ENCODE assay signal across 8 cellular contexts in the genomic region with DNA sequence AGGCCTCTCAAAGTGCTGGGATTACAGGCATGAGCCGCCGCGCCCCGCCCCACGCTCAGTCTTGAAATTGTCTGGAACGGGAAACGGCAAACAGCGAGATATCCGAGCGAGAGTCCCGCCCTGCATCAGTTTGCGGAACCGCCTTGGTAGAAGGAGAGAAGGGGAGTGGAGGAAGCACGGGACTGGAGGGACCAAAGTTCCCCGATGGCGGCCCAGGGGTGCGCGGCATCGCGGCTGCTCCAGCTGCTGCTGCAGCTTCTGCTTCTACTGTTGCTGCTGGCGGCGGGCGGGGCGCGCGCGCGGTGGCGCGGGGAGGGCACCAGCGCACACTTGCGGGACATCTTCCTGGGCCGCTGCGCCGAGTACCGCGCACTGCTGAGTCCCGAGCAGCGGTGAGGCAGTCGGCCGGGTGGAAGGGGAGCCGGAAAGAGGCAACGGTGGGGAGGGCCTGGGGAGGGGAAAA. TPM values are rescaled to one million over a fixed set of nuclear protein-coding genes. Genes with fewer than 3 reads are reported as not detected.
DNase-seq lines count a peak whose midpoint lies in the region; ATAC-seq and TF ChIP-seq lines count a peak whose summit lies in the region.

A gene with protein sequence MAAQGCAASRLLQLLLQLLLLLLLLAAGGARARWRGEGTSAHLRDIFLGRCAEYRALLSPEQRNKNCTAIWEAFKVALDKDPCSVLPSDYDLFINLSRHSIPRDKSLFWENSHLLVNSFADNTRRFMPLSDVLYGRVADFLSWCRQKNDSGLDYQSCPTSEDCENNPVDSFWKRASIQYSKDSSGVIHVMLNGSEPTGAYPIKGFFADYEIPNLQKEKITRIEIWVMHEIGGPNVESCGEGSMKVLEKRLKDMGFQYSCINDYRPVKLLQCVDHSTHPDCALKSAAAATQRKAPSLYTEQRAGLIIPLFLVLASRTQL (plus strand): TSS at position 125 of the 463 bp plus-strand sequence. CDS start 80 bp downstream, at position 205.

- H3K14ac ChIP-seq in neuronal stem cell (ENCODE audit: low read length): peak within 1 kb of the TSS; percentile 38

- H3K4me1 ChIP-seq in ACC112 (ENCODE audit: control insufficient read depth, insufficient read depth, low read length, unreplicated experiment): no peaks in the 10 kb centered on the region
- H3K4me1 ChIP-seq in neuronal stem cell (ENCODE audit: control insufficient read depth in 2 of 2, insufficient read depth in 1 of 2, low read depth in 1 of 2, low read length in 2 of 2): peaks cover 11 to 25% of the 10 kb centered on the region in 2 donors

- no peaks in the 10 kb centered on the region for H3K36me3 ChIP-seq in ACC112 (ENCODE audit: insufficient read depth, low read length)
- no peaks in the 10 kb centered on the region for H3K36me3 ChIP-seq in neuronal stem cell (replicated peaks in 1 of 2; ENCODE audit: control insufficient read depth in 2 of 2, insufficient read depth in 2 of 2, low read length in 2 of 2)

- H2BK12ac ChIP-seq in neuronal stem cell (ENCODE audit: low read length): peak within 1 kb of the TSS; percentile 46

- peak within 1 kb of the TSS; percentile 37 for H3K4ac ChIP-seq in neuronal stem cell (ENCODE audit: low read length)

- H3K79me1 ChIP-seq in neuronal stem cell (ENCODE audit: low read depth, low read length): no peaks in the 10 kb centered on the region

- no CpG with 5 or more reads among the region's 43 CpGs for WGBS in neuronal stem cell (ENCODE audit: extremely low coverage in 2 of 2, insufficient read length in 2 of 2, insufficient replicate concordance in 1 of 2), 2 donors

- no peaks in the 10 kb centered on the region for H3K79me2 ChIP-seq in ACC112 (ENCODE audit: control insufficient read depth, insufficient read depth, low read length, unreplicated experiment)

- H3K27me3 ChIP-seq in ACC112 (ENCODE audit: insufficient read depth, low read length): no peaks in the 10 kb centered on the region
- H3K27me3 ChIP-seq in neuronal stem cell (ENCODE audit: control insufficient read depth in 3 of 3, insufficient read depth in 3 of 3, low read depth in 1 of 3, low read length in 3 of 3): no peaks in the 10 kb centered on the region

- ATAC-seq in GM21515 (IDR thresholded peaks at IDR 0.05; ENCODE audit: unreplicated experiment): peak; percentile 75

- peaks cover 29% of the 10 kb centered on the region for H3K27me3 Mint-ChIP-seq in activated T-helper 2 cell treated with anti-CD3 and anti-CD28 coated beads, Interferon-gamma antibody, Interleukin-2, Interleukin-4, amounts not matched to agents 10 μg/mL and 5 μg/mL and 100 μg/mL, durations not matched to agents 14 hours and 24 hours and 36 hours (ENCODE audit: low read depth)

- H2BK15ac ChIP-seq in neuronal stem cell (ENCODE audit: low read length): peak within 1 kb of the TSS; percentile 6

- H3K4me1 Mint-ChIP-seq in activated T-helper 2 cell treated with anti-CD3 and anti-CD28 coated beads, Interferon-gamma antibody, Interleukin-2, Interleukin-4, amounts not matched to agents 10 μg/mL and 5 μg/mL and 100 μg/mL, durations not matched to agents 14 hours and 24 hours and 36 hours (ENCODE audit: low read depth): no peaks in the 10 kb centered on the region

- peak within 1 kb of the TSS; percentile 73 for H3K23ac ChIP-seq in neuronal stem cell (ENCODE audit: low read depth, low read length, poor library complexity)

- DNase-seq in NOMO-1 treated with DMSO at 0.1 percent for 48 hours (lab: John Stamatoyannopoulos, UW; ENCODE audit: unreplicated experiment): peak; percentile 88
- peak; percentile 43 for DNase-seq in activated T-helper 2 cell treated with anti-CD3 and anti-CD28 coated beads, Interferon-gamma antibody, Interleukin-2, Interleukin-4, amounts not matched to agents 10 μg/mL and 5 μg/mL and 100 μg/mL, durations not matched to agents 14 hours and 24 hours and 36 hours (ENCODE audit: low spot score)
- DNase-seq in fibroblast of the aortic adventitia (ENCODE audit: low read depth): peak; percentile 63
- DNase-seq in neuronal stem cell (ENCODE audit: low spot score): no peak
- no peak for DNase-seq in NCI-H2081 (lab: John Stamatoyannopoulos, UW)

- no peak within 1 kb of the TSS for H2BK120ac ChIP-seq in neuronal stem cell (ENCODE audit: low read depth, low read length)

- H4K91ac ChIP-seq in neuronal stem cell (ENCODE audit: low read depth, low read length, poor library complexity): peak within 1 kb of the TSS; percentile 24

- TF ChIP-seq CTCF in fibroblast of the aortic adventitia (IDR thresholded peaks at IDR 0.05; ENCODE audit: insufficient read depth, low read length): no peak

- peak within 1 kb of the TSS; percentile 59 for H3K18ac ChIP-seq in neuronal stem cell (ENCODE audit: low read length)

- H3K4me2 ChIP-seq in neuronal stem cell (ENCODE audit: insufficient read depth, low read length, poor library complexity, severe bottlenecking): no peak within 1 kb of the TSS

- no peak within 1 kb of the TSS for H3K27ac Mint-ChIP-seq in activated T-helper 2 cell treated with anti-CD3 and anti-CD28 coated beads, Interferon-gamma antibody, Interleukin-2, Interleukin-4, amounts not matched to agents 10 μg/mL and 5 μg/mL and 100 μg/mL, durations not matched to agents 14 hours and 24 hours and 36 hours

- no peaks in the 10 kb centered on the region for H3K9me3 Mint-ChIP-seq in activated T-helper 2 cell treated with anti-CD3 and anti-CD28 coated beads, Interferon-gamma antibody, Interleukin-2, Interleukin-4, amounts not matched to agents 10 μg/mL and 5 μg/mL and 100 μg/mL, durations not matched to agents 14 hours and 24 hours and 36 hours

- intact Hi-C loops in activated T-helper 2 cell treated with anti-CD3 and anti-CD28 coated beads, Interferon-gamma antibody, Interleukin-2, Interleukin-4, amounts not matched to agents 10 μg/mL and 5 μg/mL and 100 μg/mL, durations not matched to agents 14 hours and 24 hours and 36 hours (cut with micrococcal nuclease): no loop called here

- H2BK5ac ChIP-seq in neuronal stem cell (ENCODE audit: low read length): peak within 1 kb of the TSS; percentile 66

- no peak within 1 kb of the TSS for H3K9ac ChIP-seq in neuronal stem cell (ENCODE audit: low read depth, low read length, poor library complexity)

- no peak within 1 kb of the TSS for H4K8ac ChIP-seq in neuronal stem cell (ENCODE audit: low read depth, low read length)

- no peaks in the 10 kb centered on the region for H3K36me3 Mint-ChIP-seq in activated T-helper 2 cell treated with anti-CD3 and anti-CD28 coated beads, Interferon-gamma antibody, Interleukin-2, Interleukin-4, amounts not matched to agents 10 μg/mL and 5 μg/mL and 100 μg/mL, durations not matched to agents 14 hours and 24 hours and 36 hours (ENCODE audit: low read depth)

- peak within 1 kb of the TSS; percentile 70 for H2AFZ ChIP-seq in ACC112 (ENCODE audit: low read length, unreplicated experiment)
- no peak within 1 kb of the TSS for H2AFZ ChIP-seq in neuronal stem cell (ENCODE audit: low read length)

- H3K4me3 ChIP-seq in ACC112 (ENCODE audit: low read depth, low read length): peak within 1 kb of the TSS; percentile 68
- H3K4me3 ChIP-seq in fibroblast of the aortic adventitia (ENCODE audit: low read depth, low read length): peak within 1 kb of the TSS; percentile 67
- H3K4me3 ChIP-seq in neuronal stem cell (ENCODE audit: low read length in 2 of 2): peak within 1 kb of the TSS in 1 of 2 donors; percentile 46

- H3K9me3 ChIP-seq in neuronal stem cell (replicated peaks in 1 of 2; ENCODE audit: control insufficient read depth in 2 of 2, insufficient read depth in 1 of 2, low read depth in 1 of 2, low read length in 2 of 2): peaks cover 0 to 4% of the 10 kb centered on the region in 2 donors

- peak within 1 kb of the TSS; percentile 14 for H2AK5ac ChIP-seq in neuronal stem cell (ENCODE audit: low read depth, low read length)

- H3K27ac ChIP-seq in ACC112 (ENCODE audit: low read depth, low read length): no peak within 1 kb of the TSS
- H3K27ac ChIP-seq in neuronal stem cell (replicated peaks; ENCODE audit: low read length): no peak within 1 kb of the TSS
- H3K27ac ChIP-seq in temporal lobe (ENCODE audit: low read depth, low read length): peak within 1 kb of the TSS; percentile 48

- H3K4me3 Mint-ChIP-seq in activated T-helper 2 cell treated with anti-CD3 and anti-CD28 coated beads, Interferon-gamma antibody, Interleukin-2, Interleukin-4, amounts not matched to agents 10 μg/mL and 5 μg/mL and 100 μg/mL, durations not matched to agents 14 hours and 24 hours and 36 hours (ENCODE audit: low read depth): peak within 1 kb of the TSS; percentile 81

RNA-seq across cellular contexts. Expression of the gene that starts here (rescaled TPM):
- 0.50 and 1.8 TPM in 2 replicates for total RNA-seq in activated T-helper 2 cell treated with anti-CD3 and anti-CD28 coated beads, Interferon-gamma antibody, Interleukin-2, Interleukin-4, amounts not matched to agents 10 μg/mL and 5 μg/mL and 100 μg/mL, durations not matched to agents 14 hours and 24 hours and 36 hours
- 19.7 and 54.9 TPM in 2 replicates for total RNA-seq in fibroblast of the aortic adventitia (ENCODE audit: low replicate concordance)
- 1.1 TPM for polyA plus RNA-seq in neuronal stem cell (2013, experiment 1 of 2)
- polyA plus RNA-seq in neuronal stem cell (2013, experiment 2 of 2): 1.2 TPM
- total RNA-seq in temporal lobe: 2.7 TPM

Comparison
In these comparisons a context has a peak if more than half of its experiments do, and no peak if none do; other contexts are left out.
1. DNase-seq: peak in NOMO-1 treated with DMSO at 0.1 percent for 48 hours (single experiment), activated T-helper 2 cell treated with anti-CD3 and anti-CD28 coated beads, Interferon-gamma antibody, Interleukin-2, Interleukin-4, amounts not matched to agents 10 μg/mL and 5 μg/mL and 100 μg/mL, durations not matched to agents 14 hours and 24 hours and 36 hours (single experiment) and fibroblast of the aortic adventitia (single experiment); none in neuronal stem cell (single experiment) and NCI-H2081 (0 of 2).